In genomic region chr9:121023064-121023463, GRCh38 we compare ENCODE assay signal across 14 cellular contexts. TPM values are rescaled to one million over a fixed set of nuclear protein-coding genes. Genes with fewer than 3 reads are reported as not detected.
DNase-seq lines count a peak whose midpoint lies in the region; TF ChIP-seq lines count a peak whose summit lies in the region.
"Had no signal": no experiment of that assay in that cellular context is flagged by ENCODE, and none has a peak within 500 bp of the region (broad histone marks: within the 10 kb centered on the region; RNA-seq: fewer than 3 reads in every experiment).

No MANE protein-coding gene starts in this region.

- H3K4me1 ChIP-seq in A673 (ENCODE audit: insufficient read depth, low read length, poor library complexity, severe bottlenecking) (no peaks in the 10 kb centered on the region), SK-N-SH (ENCODE audit: control insufficient read depth in 1 of 2, insufficient read depth in 2 of 2, low read depth in 1 of 2, low read length in 1 of 2) (no peaks in the 10 kb centered on the region)
- H3K4me1 ChIP-seq: esophagus squamous epithelium, SJSA1 had no signal

- no peak for TF ChIP-seq EP300 in SK-N-SH (IDR thresholded peaks at IDR 0.05; ENCODE audit: borderline replicate concordance in 1 of 2, low read depth in 1 of 2, low read length in 1 of 2)

- H3K4me2 ChIP-seq in SK-N-SH, result no peak overlapping the region

- BruUV-seq in A673 (replicated peaks; lab: Mats Ljungman, UMichigan), result no TSS peak

- intact Hi-C loops in A673 (cut with micrococcal nuclease; ENCODE audit: unreplicated experiment), result no loop called here

- no peak overlapping the region for H3K27ac ChIP-seq in A673 (ENCODE audit: low read depth, low read length, poor library complexity, severe bottlenecking)
- no peak overlapping the region for H3K27ac ChIP-seq in SK-N-SH (ENCODE audit: low read depth in 2 of 2, low read length in 1 of 2)
- H3K27ac ChIP-seq: esophagus squamous epithelium, SJSA1 had no signal

- no peak overlapping the region for H3K9ac ChIP-seq in SK-N-SH

- peak; percentile 44 for TF ChIP-seq RAD21 in SK-N-SH (IDR thresholded peaks at IDR 0.05; ENCODE audit: low read length)

- H3K9me3 ChIP-seq in A673 (ENCODE audit: low read depth, low read length, poor library complexity, severe bottlenecking) (no peaks in the 10 kb centered on the region), SK-N-SH (no peaks in the 10 kb centered on the region)
- H3K9me3 ChIP-seq: esophagus squamous epithelium, SJSA1 had no signal

- H3F3A ChIP-seq in SK-N-SH (replicated peaks; ENCODE audit: insufficient read depth), result no peaks in the 10 kb centered on the region

- H3K27me3 ChIP-seq in A673 (replicated peaks; ENCODE audit: insufficient read depth, low read depth, low read length, poor library complexity), result no peaks in the 10 kb centered on the region
- no peaks in the 10 kb centered on the region for H3K27me3 ChIP-seq in SK-N-SH (ENCODE audit: insufficient read depth)
- H3K27me3 ChIP-seq: esophagus squamous epithelium, SJSA1 had no signal

- 80% methylated on average over 1 of the region's 1 CpG for WGBS in SK-N-SH (ENCODE audit: low lambda C conversion rate)

- H3K79me2 ChIP-seq in SK-N-SH (ENCODE audit: insufficient read depth), result no peaks in the 10 kb centered on the region

- H3K4me3 ChIP-seq in A673 (ENCODE audit: low read depth, low read length, poor library complexity, severe bottlenecking) (no peak overlapping the region), SK-N-SH (ENCODE audit: low read depth in 2 of 2, low read length in 1 of 2) (no peak overlapping the region), fibroblast of pulmonary artery (replicated peaks; ENCODE audit: low read depth, low read length) (no peak overlapping the region)
- H3K4me3 ChIP-seq: esophagus squamous epithelium, SJSA1 had no signal

- POLR2A ChIA-PET in A673 (lab: Charles Lee; ENCODE audit: low non-redundant PET), result no interaction called here
- POLR2A ChIA-PET in SK-N-SH (lab: Yijun Ruan, JAX), result no interaction called here

- DNase-seq in A673 (ENCODE audit: low spot score), result peak; percentile 18
- peak; percentile 23 for DNase-seq in SK-N-SH
- peak; percentile 22 for DNase-seq in fibroblast of pulmonary artery (ENCODE audit: low read depth)
- no peak for DNase-seq in occipital lobe (lab: John Stamatoyannopoulos, UW)
- DNase-seq in NCI-H2029 (lab: John Stamatoyannopoulos, UW), result no peak
- DNase-seq in NCI-H187 (lab: John Stamatoyannopoulos, UW), result no peak
- no peak for DNase-seq in HuH-7.5 (ENCODE audit: low spot score)
- DNase-seq: esophagus squamous epithelium; Kasumi-1; kidney glomerular epithelial cell; NCI-H526; stimulated activated CD8-positive, alpha-beta memory T cell treated with anti-CD3 and anti-CD28 coated beads, Interleukin-4, amount 100 ng/mL, for 48 hours had no signal

- CTCF ChIA-PET in A673 (lab: Charles Lee), result no interaction called here
- CTCF ChIA-PET in SK-N-SH (lab: Yijun Ruan, JAX), result interaction anchor here (5.4 kb wide), 1 partner anchor 37 kb away, joined by 23 read pairs; no protein-coding TSS in a partner anchor

- no peaks in the 10 kb centered on the region for H4K20me1 ChIP-seq in SK-N-SH (ENCODE audit: insufficient read depth)

- TF ChIP-seq CTCF in A673 (conservative IDR thresholded peaks at IDR 0.05; ENCODE audit: low read depth, low read length), result no peak
- TF ChIP-seq CTCF in GM12873 (IDR thresholded peaks at IDR 0.05; ENCODE audit: insufficient read depth, low read depth, low read length, missing control alignments), result peak; percentile 2
- TF ChIP-seq CTCF in SK-N-SH (IDR thresholded peaks at IDR 0.05), result peak; percentile 39
- TF ChIP-seq CTCF in fibroblast of pulmonary artery (IDR thresholded peaks at IDR 0.05; ENCODE audit: low read length, missing control alignments), result peak; percentile 36

- H3K9me2 ChIP-seq in SK-N-SH, result no peaks in the 10 kb centered on the region

- no peaks in the 10 kb centered on the region for H3K36me3 ChIP-seq in A673 (ENCODE audit: insufficient read depth, low read length, poor library complexity, severe bottlenecking)
- H3K36me3 ChIP-seq in SK-N-SH (replicated peaks in 1 of 2; ENCODE audit: control insufficient read depth in 1 of 2, insufficient read depth in 2 of 2, low read length in 1 of 2), result no peaks in the 10 kb centered on the region
- H3K36me3 ChIP-seq: esophagus squamous epithelium, SJSA1 had no signal

- no peak overlapping the region for H2AFZ ChIP-seq in SK-N-SH (ENCODE audit: low read depth)

TF ChIP-seq in SK-N-SH, 30 proteins besides CTCF, POLR2A, EP300 and RAD21 (continues in another document):
- TF ChIP-seq SIN3A (IDR thresholded peaks at IDR 0.05; ENCODE audit: borderline replicate concordance, low read depth, low read length) (no peak), ZBTB33 (IDR thresholded peaks at IDR 0.05; ENCODE audit: borderline replicate concordance, low read depth) (no peak), MEF2A (IDR thresholded peaks at IDR 0.05; ENCODE audit: borderline replicate concordance, low read depth) (no peak), TAF1 (IDR thresholded peaks at IDR 0.05; ENCODE audit: borderline replicate concordance, low read depth, low read length) (no peak), CHD2 (IDR thresholded peaks at IDR 0.05; ENCODE audit: low read length, partially characterized antibody) (no peak), FOXM1 (IDR thresholded peaks at IDR 0.05; ENCODE audit: low read depth) (no peak), FOXJ3 (CRISPR knock-in tag; IDR thresholded peaks at IDR 0.05) (no peak), TEAD4 (IDR thresholded peaks at IDR 0.05; ENCODE audit: borderline replicate concordance, insufficient read depth) (no peak)
- TF ChIP-seq, protein P1, sequence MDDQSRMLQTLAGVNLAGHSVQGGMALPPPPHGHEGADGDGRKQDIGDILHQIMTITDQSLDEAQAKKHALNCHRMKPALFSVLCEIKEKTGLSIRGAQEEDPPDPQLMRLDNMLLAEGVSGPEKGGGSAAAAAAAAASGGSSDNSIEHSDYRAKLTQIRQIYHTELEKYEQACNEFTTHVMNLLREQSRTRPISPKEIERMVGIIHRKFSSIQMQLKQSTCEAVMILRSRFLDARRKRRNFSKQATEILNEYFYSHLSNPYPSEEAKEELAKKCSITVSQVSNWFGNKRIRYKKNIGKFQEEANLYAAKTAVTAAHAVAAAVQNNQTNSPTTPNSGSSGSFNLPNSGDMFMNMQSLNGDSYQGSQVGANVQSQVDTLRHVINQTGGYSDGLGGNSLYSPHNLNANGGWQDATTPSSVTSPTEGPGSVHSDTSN (IDR thresholded peaks at IDR 0.05), result no peak
- TF ChIP-seq, protein P2, sequence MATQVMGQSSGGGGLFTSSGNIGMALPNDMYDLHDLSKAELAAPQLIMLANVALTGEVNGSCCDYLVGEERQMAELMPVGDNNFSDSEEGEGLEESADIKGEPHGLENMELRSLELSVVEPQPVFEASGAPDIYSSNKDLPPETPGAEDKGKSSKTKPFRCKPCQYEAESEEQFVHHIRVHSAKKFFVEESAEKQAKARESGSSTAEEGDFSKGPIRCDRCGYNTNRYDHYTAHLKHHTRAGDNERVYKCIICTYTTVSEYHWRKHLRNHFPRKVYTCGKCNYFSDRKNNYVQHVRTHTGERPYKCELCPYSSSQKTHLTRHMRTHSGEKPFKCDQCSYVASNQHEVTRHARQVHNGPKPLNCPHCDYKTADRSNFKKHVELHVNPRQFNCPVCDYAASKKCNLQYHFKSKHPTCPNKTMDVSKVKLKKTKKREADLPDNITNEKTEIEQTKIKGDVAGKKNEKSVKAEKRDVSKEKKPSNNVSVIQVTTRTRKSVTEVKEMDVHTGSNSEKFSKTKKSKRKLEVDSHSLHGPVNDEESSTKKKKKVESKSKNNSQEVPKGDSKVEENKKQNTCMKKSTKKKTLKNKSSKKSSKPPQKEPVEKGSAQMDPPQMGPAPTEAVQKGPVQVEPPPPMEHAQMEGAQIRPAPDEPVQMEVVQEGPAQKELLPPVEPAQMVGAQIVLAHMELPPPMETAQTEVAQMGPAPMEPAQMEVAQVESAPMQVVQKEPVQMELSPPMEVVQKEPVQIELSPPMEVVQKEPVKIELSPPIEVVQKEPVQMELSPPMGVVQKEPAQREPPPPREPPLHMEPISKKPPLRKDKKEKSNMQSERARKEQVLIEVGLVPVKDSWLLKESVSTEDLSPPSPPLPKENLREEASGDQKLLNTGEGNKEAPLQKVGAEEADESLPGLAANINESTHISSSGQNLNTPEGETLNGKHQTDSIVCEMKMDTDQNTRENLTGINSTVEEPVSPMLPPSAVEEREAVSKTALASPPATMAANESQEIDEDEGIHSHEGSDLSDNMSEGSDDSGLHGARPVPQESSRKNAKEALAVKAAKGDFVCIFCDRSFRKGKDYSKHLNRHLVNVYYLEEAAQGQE (IDR thresholded peaks at IDR 0.05; ENCODE audit: low read depth, low read length), result no peak
- TF ChIP-seq, protein P3, sequence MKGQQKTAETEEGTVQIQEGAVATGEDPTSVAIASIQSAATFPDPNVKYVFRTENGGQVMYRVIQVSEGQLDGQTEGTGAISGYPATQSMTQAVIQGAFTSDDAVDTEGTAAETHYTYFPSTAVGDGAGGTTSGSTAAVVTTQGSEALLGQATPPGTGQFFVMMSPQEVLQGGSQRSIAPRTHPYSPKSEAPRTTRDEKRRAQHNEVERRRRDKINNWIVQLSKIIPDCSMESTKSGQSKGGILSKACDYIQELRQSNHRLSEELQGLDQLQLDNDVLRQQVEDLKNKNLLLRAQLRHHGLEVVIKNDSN (IDR thresholded peaks at IDR 0.05; ENCODE audit: borderline replicate concordance, low read depth), result no peak

RNA-seq across cellular contexts. Expression of gene C5, which starts 27.0 kb away (rescaled TPM):
- total RNA-seq in A673 (2021), result 4.0 and 4.4 TPM in 2 replicates
- polyA plus RNA-seq in SK-N-SH (2012; rRNA removed), result 1.8 and 2.7 TPM in 2 replicates
- 2.0 and 2.1 TPM in 2 replicates for polyA plus RNA-seq in SK-N-SH (2012; cell fraction: cytosol; rRNA removed)
- 2.4 and 4.5 TPM in 2 replicates for polyA plus RNA-seq in SK-N-SH (2012; cell fraction: nucleus; rRNA removed)
- 8.0 TPM for total RNA-seq in occipital lobe

RNA-seq across cellular contexts. Expression of gene CNTRL, which starts 51.7 kb away (rescaled TPM):
- total RNA-seq in A673 (2021), result 26.3 and 30.0 TPM in 2 replicates
- polyA plus RNA-seq in SK-N-SH (2012; rRNA removed), result 3.6 and 4.1 TPM in 2 replicates
- polyA plus RNA-seq in SK-N-SH (2012; cell fraction: cytosol; rRNA removed), result 4.1 and 4.3 TPM in 2 replicates
- 4.3 and 7.0 TPM in 2 replicates for polyA plus RNA-seq in SK-N-SH (2012; cell fraction: nucleus; rRNA removed)
- total RNA-seq in occipital lobe, result 14.2 TPM

Comparison
In these comparisons a context has a peak if more than half of its experiments do, and no peak if none do; other contexts are left out.
1. DNase-seq: peak in A673 (single experiment), SK-N-SH (single experiment) and fibroblast of pulmonary artery (single experiment); none in occipital lobe (single experiment), NCI-H2029 (single experiment), NCI-H187 (0 of 2) and HuH-7.5 (single experiment).